ENCODE assay signal across 27 cellular contexts in genomic region chr1:208714356-208714755, GRCh38.
"Had no signal": no experiment of that assay in that cellular context is flagged by ENCODE, and none has a peak within 500 bp of the region (broad histone marks: within the 10 kb centered on the region; RNA-seq: fewer than 3 reads in every experiment).

No MANE protein-coding gene starts in this region.

- H3K4me3 ChIP-seq: ascending aorta, body of pancreas had no signal

- ATAC-seq: activated CD8-positive, alpha-beta memory T cell treated with anti-CD3 and anti-CD28 coated beads, Interleukin-2, amount 10 ng/mL, durations not matched to agents 7 days and 5 days; activated naive CD4-positive, alpha-beta T cell treated with anti-CD3 and anti-CD28 coated beads, Interleukin-2, amount 50 U/mL, for 72 hours; activated naive CD8-positive, alpha-beta T cell treated with anti-CD3 and anti-CD28 coated beads, Interleukin-2, amount 50 U/mL, for 24 hours; activated T-cell treated with anti-CD3 and anti-CD28 coated beads, Interleukin-2, amount 50 U/mL, for 4 hours; body of pancreas; PC-3 had no signal

- H3K27me3 ChIP-seq: ascending aorta, body of pancreas had no signal

- H3K36me3 ChIP-seq: ascending aorta had no signal

- H3K4me1 ChIP-seq: ascending aorta, body of pancreas had no signal

- H3K27ac ChIP-seq: ascending aorta, body of pancreas had no signal

- DNase-seq: activated B cell treated with CpG ODN at 0.5 μM for 24 hours; activated CD4-positive, alpha-beta T cell treated with anti-CD3 and anti-CD28 coated beads for 1 hour; activated CD4-positive, alpha-beta T cell treated with anti-CD3 and anti-CD28 coated beads, Interleukin-2, amount 10 ng/mL, durations not matched to agents 24 days and 14 days; activated CD4-positive, alpha-beta T cell treated with anti-CD3 and anti-CD28 coated beads, Interleukin-2, amount 50 U/mL, for 48 hours; activated CD8-positive, alpha-beta memory T cell treated with anti-CD3 and anti-CD28 coated beads, Interleukin-2, amount 10 ng/mL, durations not matched to agents 7 days and 5 days; activated effector memory CD4-positive, alpha-beta T cell treated with anti-CD3 and anti-CD28 coated beads, Interleukin-2, amount 50 U/mL, for 16 hours; activated naive CD4-positive, alpha-beta T cell treated with Interleukin-2 at 50 U/mL for 16 hours; activated naive CD8-positive, alpha-beta T cell treated with anti-CD3 and anti-CD28 coated beads, Interleukin-2, amount 50 U/mL, for 24 hours; activated T-cell treated with anti-CD3 and anti-CD28 coated beads, Interleukin-2, amount 50 U/mL, for 4 hours; amniotic stem cell; body of pancreas; Kasumi-1; KBM-7; MV-4-11; NCI-H1105; NCI-H1436; NCI-H1694 treated with DMSO at 0.1 percent for 48 hours; NCI-H2081; NCI-H510A treated with DMSO at 0.1 percent for 48 hours; NCI-H69; NK-92 treated with Interleukin-12 subunit alpha and Interleukin-12 subunit beta, amount 100 ng/mL, for 24 hours; PC-3; SHP77 treated with DMSO at 0.1 percent for 48 hours; T-helper 1 cell had no signal

- H3K9me3 ChIP-seq: ascending aorta, body of pancreas had no signal

- FAIRE-seq: RCC 7860 had no signal
